In genomic region chr10:110642980-110643655, GRCh38 we compare ENCODE assay signal across 8 cellular contexts. TPM values are rescaled to one million over a fixed set of nuclear protein-coding genes. Genes with fewer than 3 reads are reported as not detected.
DNase-seq lines count a peak whose midpoint lies in the region; ATAC-seq and TF ChIP-seq lines count a peak whose summit lies in the region.

No MANE protein-coding gene starts in this region.

- no peaks in the 10 kb centered on the region for H3K36me3 Mint-ChIP-seq in CD4-positive, alpha-beta T cell (ENCODE audit: low read depth)
- no peaks in the 10 kb centered on the region for H3K36me3 Mint-ChIP-seq in natural killer cell treated with Interleukin-12 subunit alpha and Interleukin-12 subunit beta and Interleukin-15 and Interleukin-18, amount 100 ng/mL, for 72 hours

- peak overlapping the region; percentile 83 for H3K4me3 Mint-ChIP-seq in CD4-positive, alpha-beta T cell
- H3K4me3 Mint-ChIP-seq in natural killer cell treated with Interleukin-12 subunit alpha and Interleukin-12 subunit beta and Interleukin-15 and Interleukin-18, amount 100 ng/mL, for 72 hours, result peak overlapping the region; percentile 76

- DNase-seq in CD4-positive, alpha-beta T cell, result no peak
- DNase-seq in NCI-H2227 (lab: John Stamatoyannopoulos, UW; ENCODE audit: unreplicated experiment), result peak; percentile 54
- DNase-seq in coronary artery (ENCODE audit: low spot score), result no peak
- no peak for DNase-seq in natural killer cell treated with Interleukin-12 subunit alpha and Interleukin-12 subunit beta and Interleukin-15 and Interleukin-18, amount 100 ng/mL, for 72 hours (ENCODE audit: low spot score)
- DNase-seq in C1 segment of cervical spinal cord (lab: John Stamatoyannopoulos, UW), result no peak
- DNase-seq in DMS 273 (lab: John Stamatoyannopoulos, UW; ENCODE audit: unreplicated experiment), result no peak
- DNase-seq in cortex of kidney (lab: John Stamatoyannopoulos, UW), result no peak
- DNase-seq in ureter (ENCODE audit: low spot score), result no peak

- CTCF ChIA-PET in CD4-positive, alpha-beta T cell (lab: Charles Lee), result no interaction called here

- POLR2A ChIA-PET in CD4-positive, alpha-beta T cell (lab: Charles Lee), result interaction anchor here (0.6 kb wide), 1 partner anchor 29 kb away, joined by 3 read pairs; no protein-coding TSS in a partner anchor

- ATAC-seq in CD4-positive, alpha-beta T cell (ENCODE audit: poor library complexity), result no peak
- no peak for ATAC-seq in natural killer cell treated with Interleukin-12 subunit alpha and Interleukin-12 subunit beta and Interleukin-15 and Interleukin-18, amount 100 ng/mL, for 72 hours

- H3K27me3 ChIP-seq in CD4-positive, alpha-beta T cell (ENCODE audit: control insufficient read depth, insufficient read depth, low read length), result peaks cover 59% of the 10 kb centered on the region

- H3K27ac Mint-ChIP-seq in CD4-positive, alpha-beta T cell, result no peak overlapping the region
- H3K27ac Mint-ChIP-seq in natural killer cell treated with Interleukin-12 subunit alpha and Interleukin-12 subunit beta and Interleukin-15 and Interleukin-18, amount 100 ng/mL, for 72 hours, result no peak overlapping the region

- peak overlapping the region; percentile 81 for H3K4me3 ChIP-seq in coronary artery

- TF ChIP-seq CTCF in CD4-positive, alpha-beta T cell (IDR thresholded peaks at IDR 0.05), result no peak
- TF ChIP-seq CTCF in coronary artery (IDR thresholded peaks at IDR 0.05), result no peak

- peaks cover 39% of the 10 kb centered on the region for H3K4me1 Mint-ChIP-seq in CD4-positive, alpha-beta T cell (ENCODE audit: low read depth)
- peaks cover 11 to 18% of the 10 kb centered on the region in 2 donors for H3K4me1 Mint-ChIP-seq in natural killer cell treated with Interleukin-12 subunit alpha and Interleukin-12 subunit beta and Interleukin-15 and Interleukin-18, amount 100 ng/mL, for 72 hours (ENCODE audit: low read depth in 2 of 2)

- H3K27ac ChIP-seq in CD4-positive, alpha-beta T cell (ENCODE audit: low read depth, low read length), result no peak overlapping the region
- peak overlapping the region; percentile 87 to 92 for H3K27ac ChIP-seq in coronary artery

- no peaks in the 10 kb centered on the region for H3K9me3 ChIP-seq in CD4-positive, alpha-beta T cell (ENCODE audit: control insufficient read depth, low read length)

- H3K9me3 Mint-ChIP-seq in CD4-positive, alpha-beta T cell, result no peaks in the 10 kb centered on the region
- no peaks in the 10 kb centered on the region for H3K9me3 Mint-ChIP-seq in natural killer cell treated with Interleukin-12 subunit alpha and Interleukin-12 subunit beta and Interleukin-15 and Interleukin-18, amount 100 ng/mL, for 72 hours

- H3K27me3 Mint-ChIP-seq in CD4-positive, alpha-beta T cell, result peaks cover 74% of the 10 kb centered on the region
- peaks cover 28 to 57% of the 10 kb centered on the region in 2 donors for H3K27me3 Mint-ChIP-seq in natural killer cell treated with Interleukin-12 subunit alpha and Interleukin-12 subunit beta and Interleukin-15 and Interleukin-18, amount 100 ng/mL, for 72 hours

- intact Hi-C loops in CD4-positive, alpha-beta T cell (cut with DNase I, micrococcal nuclease), result no loop called here

RNA-seq across cellular contexts. Expression of gene RBM20, which starts 1.0 kb away (rescaled TPM):
- 1 to 10 TPM in 1 of 2 experiments, under 1 TPM in 1; 0.91 to 1.1 TPM for total RNA-seq in CD4-positive, alpha-beta T cell
- total RNA-seq in natural killer cell treated with Interleukin-12 subunit alpha and Interleukin-12 subunit beta and Interleukin-15 and Interleukin-18, amount 100 ng/mL, for 72 hours, result not detected
- total RNA-seq in ureter, result 0.68 TPM
